In genomic region chr4:6055030-6055429, GRCh38 we compare ENCODE assay signal across 8 cellular contexts. TPM values are rescaled to one million over a fixed set of nuclear protein-coding genes. Genes with fewer than 3 reads are reported as not detected.
"Had no signal": no experiment of that assay in that cellular context is flagged by ENCODE, and none has a peak within 500 bp of the region (broad histone marks: within the 10 kb centered on the region; RNA-seq: fewer than 3 reads in every experiment).

No MANE protein-coding gene starts in this region.

- DNase-seq: GM23248, GOT3, H7, HCEC 1CT had no signal

- H3K4me1 Mint-ChIP-seq: IgD-negative memory B cell had no signal

- H2AFZ ChIP-seq: GM23248 had no signal

- H3K27ac Mint-ChIP-seq: IgD-negative memory B cell had no signal

- H3K36me3 Mint-ChIP-seq: IgD-negative memory B cell had no signal

- H3K27me3 Mint-ChIP-seq: IgD-negative memory B cell had no signal

- H3K27ac ChIP-seq: GM23248, HL-60 had no signal

- H3K9ac ChIP-seq: GM23248 had no signal

- H3K4me3 Mint-ChIP-seq: IgD-negative memory B cell had no signal

- H3K4me3 ChIP-seq: GM23248 had no signal

RNA-seq across cellular contexts. Expression of gene C4orf50, which starts 36.8 kb away (rescaled TPM):
- total RNA-seq: GM23248, HepG2, HT1080 had no signal
- polyA plus RNA-seq: GM23248, HepG2, IgD-negative memory B cell had no signal
